Comparison of ENCODE assay signal across 18 cellular contexts in the genomic region with DNA sequence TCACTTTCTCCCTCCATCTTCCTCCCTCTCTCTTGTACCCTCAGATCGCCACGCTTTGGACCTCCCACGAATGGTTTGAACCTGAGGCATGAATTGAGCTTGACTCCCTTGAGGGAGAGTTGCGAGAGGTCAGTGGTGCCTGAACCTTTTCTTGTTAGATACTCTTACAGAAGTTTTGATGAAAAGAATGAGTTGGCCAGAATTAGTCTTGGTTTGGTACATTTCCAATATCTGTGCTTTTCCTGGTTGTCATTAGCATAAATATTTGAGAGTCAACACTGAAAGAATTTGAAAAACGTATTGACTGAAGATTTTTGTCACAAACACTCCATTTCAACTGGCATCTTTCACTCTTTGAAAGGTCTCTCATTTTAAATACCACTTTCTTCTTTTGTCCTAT.
DNase-seq lines count a peak whose midpoint lies in the region; ATAC-seq lines count a peak whose summit lies in the region.
"Had no signal": no experiment of that assay in that cellular context is flagged by ENCODE, and none has a peak within 500 bp of the region (broad histone marks: within the 10 kb centered on the region; RNA-seq: fewer than 3 reads in every experiment).

No MANE protein-coding gene starts in this region.

- no peak for ATAC-seq in stimulated activated naive CD8-positive, alpha-beta T cell treated with anti-CD3 and anti-CD28 coated beads, Interleukin-15, Interleukin-2, amounts not matched to agents 100 U/mL and 50 U/mL, for 24 hours
- ATAC-seq in effector memory CD8-positive, alpha-beta T cell (replicated peaks), result no peak
- ATAC-seq in GM18498 (IDR thresholded peaks at IDR 0.05; ENCODE audit: unreplicated experiment) (no peak), HG03342 (IDR thresholded peaks at IDR 0.05; ENCODE audit: unreplicated experiment) (no peak)

- no peaks in the 10 kb centered on the region for H3K27me3 Mint-ChIP-seq in stimulated activated naive CD8-positive, alpha-beta T cell treated with anti-CD3 and anti-CD28 coated beads, Interleukin-15, Interleukin-2, amounts not matched to agents 100 ng/mL and 50 ng/mL, for 24 hours
- H3K27me3 Mint-ChIP-seq in effector memory CD8-positive, alpha-beta T cell, result no peaks in the 10 kb centered on the region

- H3K4me3 ChIP-seq in SJSA1, result no peak overlapping the region; the same call in 1 of the 2 replicates
- H3K4me3 ChIP-seq: hepatocyte, lung had no signal

- no peaks in the 10 kb centered on the region for H3K9me3 ChIP-seq in SJSA1 (replicated peaks)

- no peaks in the 10 kb centered on the region for H3K27me3 ChIP-seq in SJSA1 (replicated peaks)
- H3K27me3 ChIP-seq: hepatocyte had no signal

- no peak for DNase-seq in stimulated activated naive CD8-positive, alpha-beta T cell treated with anti-CD3 and anti-CD28 coated beads, Interleukin-15, Interleukin-2, amounts not matched to agents 100 U/mL and 50 U/mL, for 24 hours
- DNase-seq in SJSA1 (ENCODE audit: low read depth in 1 of 2, low spot score in 2 of 2), result peak; percentile 55 to 62
- DNase-seq in effector memory CD8-positive, alpha-beta T cell, result no peak
- DNase-seq in D341Med (ENCODE audit: low spot score), result no peak
- DNase-seq in DMS153 treated with DMSO at 0.1 percent for 48 hours (lab: John Stamatoyannopoulos, UW; ENCODE audit: unreplicated experiment), result no peak
- DNase-seq: activated CD4-positive, alpha-beta T cell treated with anti-CD3 and anti-CD28 coated beads for 4 hours; amygdala; endodermal cell; NCI-H510A treated with DMSO at 0.1 percent for 48 hours; stimulated activated CD4-positive, alpha-beta T cell treated with anti-CD3 and anti-CD28 coated beads, Interleukin-1b, Interleukin-23, amount 100 ng/mL, for 48 hours; stimulated activated naive B cell treated with anti-CD40 and anti-IgM and Interleukin-4, amounts not matched to agents 10 μg/mL and 1 μg/mL and 100 μg/mL, for 72 hours had no signal

- peaks cover 57% of the 10 kb centered on the region for H3K4me1 ChIP-seq in SJSA1 (replicated peaks)
- H3K4me1 ChIP-seq: parathyroid adenoma had no signal

- H3K36me3 Mint-ChIP-seq in stimulated activated naive CD8-positive, alpha-beta T cell treated with anti-CD3 and anti-CD28 coated beads, Interleukin-15, Interleukin-2, amounts not matched to agents 100 ng/mL and 50 ng/mL, for 24 hours (ENCODE audit: low read depth), result no peaks in the 10 kb centered on the region
- no peaks in the 10 kb centered on the region for H3K36me3 Mint-ChIP-seq in effector memory CD8-positive, alpha-beta T cell (ENCODE audit: insufficient read depth)
- H3K36me3 Mint-ChIP-seq: CD14-positive monocyte; stimulated activated naive B cell treated with anti-CD40 and anti-IgM and Interleukin-4, amounts not matched to agents 10 μg/mL and 1 μg/mL and 100 μg/mL, for 72 hours had no signal

- peak overlapping the region; percentile 94 for H3K27ac Mint-ChIP-seq in stimulated activated naive CD8-positive, alpha-beta T cell treated with anti-CD3 and anti-CD28 coated beads, Interleukin-15, Interleukin-2, amounts not matched to agents 100 ng/mL and 50 ng/mL, for 24 hours
- peak overlapping the region; percentile 81 to 86 for H3K27ac Mint-ChIP-seq in effector memory CD8-positive, alpha-beta T cell
- H3K27ac Mint-ChIP-seq: CD14-positive monocyte, endodermal cell had no signal

- H3K4me1 Mint-ChIP-seq in stimulated activated naive CD8-positive, alpha-beta T cell treated with anti-CD3 and anti-CD28 coated beads, Interleukin-15, Interleukin-2, amounts not matched to agents 100 ng/mL and 50 ng/mL, for 24 hours (ENCODE audit: low read depth), result peaks cover 78% of the 10 kb centered on the region
- peaks cover 18 to 20% of the 10 kb centered on the region in 2 donors for H3K4me1 Mint-ChIP-seq in effector memory CD8-positive, alpha-beta T cell (ENCODE audit: low read depth in 2 of 2)
- H3K4me1 Mint-ChIP-seq: endodermal cell had no signal

- peak overlapping the region; percentile 91 for H3K27ac ChIP-seq in SJSA1
- H3K27ac ChIP-seq: hepatocyte, parathyroid adenoma had no signal

- peak overlapping the region; percentile 60 for H3K4me3 Mint-ChIP-seq in stimulated activated naive CD8-positive, alpha-beta T cell treated with anti-CD3 and anti-CD28 coated beads, Interleukin-15, Interleukin-2, amounts not matched to agents 100 ng/mL and 50 ng/mL, for 24 hours
- H3K4me3 Mint-ChIP-seq in effector memory CD8-positive, alpha-beta T cell, result peak overlapping the region in 1 of 2 donors; percentile 40
- H3K4me3 Mint-ChIP-seq: CD14-positive monocyte; endodermal cell; stimulated activated naive B cell treated with anti-CD40 and anti-IgM and Interleukin-4, amounts not matched to agents 10 μg/mL and 1 μg/mL and 100 μg/mL, for 72 hours had no signal

- H3K9me3 Mint-ChIP-seq in stimulated activated naive CD8-positive, alpha-beta T cell treated with anti-CD3 and anti-CD28 coated beads, Interleukin-15, Interleukin-2, amounts not matched to agents 100 ng/mL and 50 ng/mL, for 24 hours, result peaks cover 4% of the 10 kb centered on the region
- no peaks in the 10 kb centered on the region for H3K9me3 Mint-ChIP-seq in effector memory CD8-positive, alpha-beta T cell
- H3K9me3 Mint-ChIP-seq: stimulated activated naive B cell treated with anti-CD40 and anti-IgM and Interleukin-4, amounts not matched to agents 10 μg/mL and 1 μg/mL and 100 μg/mL, for 72 hours had no signal

- no peaks in the 10 kb centered on the region for H3K36me3 ChIP-seq in SJSA1

Comparison
In these comparisons a context has a peak if more than half of its experiments do, and no peak if none do; other contexts are left out.
1. DNase-seq: peak in SJSA1 (2 of 2); none in stimulated activated naive CD8-positive, alpha-beta T cell treated with anti-CD3 and anti-CD28 coated beads, Interleukin-15, Interleukin-2, amounts not matched to agents 100 U/mL and 50 U/mL, for 24 hours (single experiment), effector memory CD8-positive, alpha-beta T cell (0 of 3), D341Med (single experiment) and DMS153 treated with DMSO at 0.1 percent for 48 hours (single experiment).